14 cellular contexts compared by ENCODE assay signal in genomic region chr17:49633762-49634486, GRCh38. TPM values are rescaled to one million over a fixed set of nuclear protein-coding genes. Genes with fewer than 3 reads are reported as not detected.
DNase-seq lines count a peak whose midpoint lies in the region; ATAC-seq, FAIRE-seq and TF ChIP-seq lines count a peak whose summit lies in the region.
"Had no signal": no experiment of that assay in that cellular context is flagged by ENCODE, and none has a peak within 500 bp of the region (broad histone marks: within the 10 kb centered on the region; RNA-seq: fewer than 3 reads in every experiment).

No MANE protein-coding gene starts in this region.

- H3K4me1 ChIP-seq in heart left ventricle (peaks cover 17 to 98% (median 70%) of the 10 kb centered on the region in 12 donors), prostate gland (replicated peaks) (peaks cover 2% of the 10 kb centered on the region)

- TF ChIP-seq CTCF in CD4-positive, alpha-beta T cell (IDR thresholded peaks at IDR 0.05), result no peak
- TF ChIP-seq CTCF in heart left ventricle (IDR thresholded peaks at IDR 0.05) (no peak), prostate gland (IDR thresholded peaks at IDR 0.05) (no peak), Calu3 (IDR thresholded peaks at IDR 0.05; ENCODE audit: unreplicated experiment) (no peak)

- peaks cover 2% of the 10 kb centered on the region for H3K9me3 ChIP-seq in CD4-positive, alpha-beta T cell (ENCODE audit: control insufficient read depth, low read length)
- H3K9me3 ChIP-seq in SK-N-MC (ENCODE audit: low read depth, low read length) (peaks cover 1% of the 10 kb centered on the region; the same call in 1 of the 2 replicates), heart left ventricle (no peaks in the 10 kb centered on the region), prostate gland (no peaks in the 10 kb centered on the region)

- TF ChIP-seq POLR2A in heart left ventricle (IDR thresholded peaks at IDR 0.05) (no peak), prostate gland (IDR thresholded peaks at IDR 0.05) (no peak), H54 (IDR thresholded peaks at IDR 0.05; ENCODE audit: low read depth, low read length) (no peak)

- no peak for DNase-seq in CD4-positive, alpha-beta T cell
- DNase-seq in SK-N-MC (ENCODE audit: low read depth, low spot score) (no peak), heart left ventricle (no peak), prostate gland (ENCODE audit: low spot score) (no peak), Calu3 (no peak), H54 (ENCODE audit: insufficient read length, low spot score) (no peak)
- DNase-seq in stimulated activated CD4-positive, alpha-beta T cell treated with anti-CD3 and anti-CD28 coated beads, Interleukin-4, amount 100 ng/mL, for 24 hours, result no peak
- no peak for DNase-seq in stimulated activated CD4-positive, alpha-beta T cell treated with anti-CD3 and anti-CD28 coated beads, Interleukin-4, amount 100 ng/mL, for 4 hours
- DNase-seq: amygdala, NCI-H1048, NCI-H524 treated with DMSO at 0.1 percent for 48 hours, SHP77 treated with DMSO at 0.1 percent for 48 hours had no signal

- peaks cover 45% of the 10 kb centered on the region for H3K36me3 Mint-ChIP-seq in CD4-positive, alpha-beta T cell (ENCODE audit: low read depth)
- H3K36me3 Mint-ChIP-seq in Calu3 (ENCODE audit: insufficient read depth, unreplicated experiment), result no peaks in the 10 kb centered on the region

- POLR2A ChIA-PET in CD4-positive, alpha-beta T cell (lab: Charles Lee), result no interaction called here

- no peak overlapping the region for H3K27ac ChIP-seq in CD4-positive, alpha-beta T cell (ENCODE audit: low read depth, low read length)
- H3K27ac ChIP-seq in SK-N-MC (peak overlapping the region; percentile 86), heart left ventricle (peak overlapping the region; percentile 35 to 91 (median 83)), prostate gland (peak overlapping the region; percentile 41 to 62)

- no peak for ATAC-seq in CD4-positive, alpha-beta T cell (ENCODE audit: poor library complexity)
- no peak for ATAC-seq in heart left ventricle

- H3K9ac ChIP-seq in SK-N-MC (ENCODE audit: insufficient read length), result no peak overlapping the region

- peaks cover 63% of the 10 kb centered on the region for H3K4me1 Mint-ChIP-seq in CD4-positive, alpha-beta T cell (ENCODE audit: low read depth)
- no peaks in the 10 kb centered on the region for H3K4me1 Mint-ChIP-seq in Calu3 (ENCODE audit: low read depth, unreplicated experiment)

- no peaks in the 10 kb centered on the region for H3K9me3 Mint-ChIP-seq in CD4-positive, alpha-beta T cell
- no peaks in the 10 kb centered on the region for H3K9me3 Mint-ChIP-seq in Calu3 (ENCODE audit: low read depth, unreplicated experiment)

- H3K27ac Mint-ChIP-seq in CD4-positive, alpha-beta T cell, result peak overlapping the region; percentile 5
- no peak overlapping the region for H3K27ac Mint-ChIP-seq in Calu3 (ENCODE audit: unreplicated experiment)

- no peak for FAIRE-seq in H54 (lab: Jason Lieb, UNC)
- FAIRE-seq: urothelium cell line had no signal

- no TSS peak for BruUV-seq in Calu3 (replicated peaks; lab: Mats Ljungman, UMichigan)

- no peak overlapping the region for H3K4me3 Mint-ChIP-seq in CD4-positive, alpha-beta T cell
- H3K4me3 Mint-ChIP-seq in Calu3 (ENCODE audit: low read depth, unreplicated experiment), result no peak overlapping the region

- H3K27me3 ChIP-seq in CD4-positive, alpha-beta T cell (ENCODE audit: control insufficient read depth, insufficient read depth, low read length), result no peaks in the 10 kb centered on the region
- H3K27me3 ChIP-seq in heart left ventricle (no peaks in the 10 kb centered on the region), prostate gland (replicated peaks; ENCODE audit: insufficient read depth) (no peaks in the 10 kb centered on the region)

- CTCF ChIA-PET in CD4-positive, alpha-beta T cell (lab: Charles Lee), result interaction anchor here (0.5 to 1.4 kb wide), 4 partner anchors 13 to 111 kb away, joined by 3 to 7 read pairs (median 4); no protein-coding TSS in a partner anchor
- CTCF ChIA-PET in Calu3 (lab: Charles Lee), result no interaction called here

- intact Hi-C loops in CD4-positive, alpha-beta T cell (cut with DNase I, micrococcal nuclease), result loop anchor here in 1 of 2 experiments (5.0 kb wide), 1 partner anchor 63 kb away; no protein-coding TSS in a partner anchor
- intact Hi-C loops in heart left ventricle (cut with DNase I) (loop anchor here in 3 of 10 donors (5.0 kb wide), 1 partner anchor 43 kb away; the partner anchor contains the start of gene SPOP (in 3 of the 3)), prostate gland (cut with DNase I) (no loop called here), Calu3 (cut with micrococcal nuclease; ENCODE audit: unreplicated experiment) (no loop called here)

- no peaks in the 10 kb centered on the region for H3K27me3 Mint-ChIP-seq in CD4-positive, alpha-beta T cell
- no peaks in the 10 kb centered on the region for H3K27me3 Mint-ChIP-seq in Calu3 (ENCODE audit: unreplicated experiment)

- peaks cover 4% of the 10 kb centered on the region for H3K36me3 ChIP-seq in SK-N-MC (ENCODE audit: insufficient read depth, low read length)
- H3K36me3 ChIP-seq in heart left ventricle, result no peaks in the 10 kb centered on the region
- H3K36me3 ChIP-seq in prostate gland, result no peaks in the 10 kb centered on the region

- WGBS in heart left ventricle, 4 donors, result 50 to 56% (median 54%) methylated on average over 4 of the region's 4 CpGs
- WGBS in prostate gland, result 71% methylated on average over 4 of the region's 4 CpGs

- peak overlapping the region; percentile 34 for H3K4me3 ChIP-seq in SK-N-MC
- peak overlapping the region in 3 of 12 donors; percentile 0 to 23 (median 2) for H3K4me3 ChIP-seq in heart left ventricle
- no peak overlapping the region for H3K4me3 ChIP-seq in prostate gland

RNA-seq across cellular contexts. Expression of gene SPOP, which starts 44.0 kb away (rescaled TPM):
- 10 to 100 TPM; 38.7 to 41.5 TPM for total RNA-seq in CD4-positive, alpha-beta T cell
- total RNA-seq in heart left ventricle (10 to 100 TPM; 46.7 to 96.1 (median 60.4) TPM), prostate gland (10 to 100 TPM; 80.8 to 93.0 TPM), Calu3 (2022) (79.0 and 79.9 TPM in 2 replicates)
- polyA plus RNA-seq in heart left ventricle, result 10 to 100 TPM; 28.5 to 72.0 TPM

RNA-seq across cellular contexts. Expression of gene NXPH3, which starts 58.3 kb away (rescaled TPM):
- total RNA-seq in CD4-positive, alpha-beta T cell, result not detected
- total RNA-seq in heart left ventricle, result 1 to 10 TPM; 2.5 to 6.8 (median 4.5) TPM
- polyA plus RNA-seq in heart left ventricle, result 1 to 10 TPM; 4.0 to 7.9 TPM
- total RNA-seq in prostate gland, result 10 to 100 TPM in 1 of 2 donors, 1 to 10 TPM in 1; 4.7 to 15.5 TPM
- not detected in 2 replicates for total RNA-seq in Calu3 (2022)
- total RNA-seq: mononuclear cell had no signal
